1 cellular context compared by ENCODE assay signal in the genomic region with DNA sequence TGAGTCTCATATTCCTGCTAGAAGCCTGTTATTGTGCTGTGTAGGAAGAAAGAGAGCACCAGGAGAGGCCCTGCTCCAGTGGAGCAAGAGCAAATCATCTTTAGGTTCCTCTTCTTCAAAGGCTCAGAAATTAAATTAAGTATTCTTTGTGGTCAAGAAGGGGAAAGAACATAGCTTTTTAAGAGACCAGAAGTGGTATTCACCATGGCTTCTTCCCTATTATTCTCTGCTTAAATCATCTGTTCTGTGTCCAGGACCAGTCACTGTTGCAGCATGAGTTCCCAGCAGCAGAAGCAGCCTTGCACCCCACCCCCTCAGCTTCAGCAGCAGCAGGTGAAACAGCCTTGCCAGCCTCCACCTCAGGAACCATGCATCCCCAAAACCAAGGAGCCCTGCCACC.
TF ChIP-seq lines count a peak whose summit lies in the region.

No MANE protein-coding gene starts in this region.

TF ChIP-seq in H1, 55 proteins besides CTCF, POLR2A, EP300 and RAD21:
- TF ChIP-seq JUND (IDR thresholded peaks at IDR 0.05; ENCODE audit: low read length): no peak
- no peak for TF ChIP-seq HDAC2 (IDR thresholded peaks at IDR 0.05; ENCODE audit: borderline replicate concordance in 1 of 2, low read depth in 2 of 2, low read length in 2 of 2)
- no peak for TF ChIP-seq TBP (IDR thresholded peaks at IDR 0.05; ENCODE audit: low read depth, low read length)
- TF ChIP-seq RBBP5 (IDR thresholded peaks at IDR 0.05; ENCODE audit: borderline replicate concordance, low read depth, low read length): no peak
- TF ChIP-seq SUZ12 (IDR thresholded peaks at IDR 0.05; ENCODE audit: low read length): no peak
- TF ChIP-seq CTBP2 (IDR thresholded peaks at IDR 0.05; ENCODE audit: borderline replicate concordance, insufficient read depth, insufficient read length, low read length): no peak
- no peak for TF ChIP-seq ASH2L (IDR thresholded peaks at IDR 0.05; ENCODE audit: low read length)
- TF ChIP-seq, protein P1, sequence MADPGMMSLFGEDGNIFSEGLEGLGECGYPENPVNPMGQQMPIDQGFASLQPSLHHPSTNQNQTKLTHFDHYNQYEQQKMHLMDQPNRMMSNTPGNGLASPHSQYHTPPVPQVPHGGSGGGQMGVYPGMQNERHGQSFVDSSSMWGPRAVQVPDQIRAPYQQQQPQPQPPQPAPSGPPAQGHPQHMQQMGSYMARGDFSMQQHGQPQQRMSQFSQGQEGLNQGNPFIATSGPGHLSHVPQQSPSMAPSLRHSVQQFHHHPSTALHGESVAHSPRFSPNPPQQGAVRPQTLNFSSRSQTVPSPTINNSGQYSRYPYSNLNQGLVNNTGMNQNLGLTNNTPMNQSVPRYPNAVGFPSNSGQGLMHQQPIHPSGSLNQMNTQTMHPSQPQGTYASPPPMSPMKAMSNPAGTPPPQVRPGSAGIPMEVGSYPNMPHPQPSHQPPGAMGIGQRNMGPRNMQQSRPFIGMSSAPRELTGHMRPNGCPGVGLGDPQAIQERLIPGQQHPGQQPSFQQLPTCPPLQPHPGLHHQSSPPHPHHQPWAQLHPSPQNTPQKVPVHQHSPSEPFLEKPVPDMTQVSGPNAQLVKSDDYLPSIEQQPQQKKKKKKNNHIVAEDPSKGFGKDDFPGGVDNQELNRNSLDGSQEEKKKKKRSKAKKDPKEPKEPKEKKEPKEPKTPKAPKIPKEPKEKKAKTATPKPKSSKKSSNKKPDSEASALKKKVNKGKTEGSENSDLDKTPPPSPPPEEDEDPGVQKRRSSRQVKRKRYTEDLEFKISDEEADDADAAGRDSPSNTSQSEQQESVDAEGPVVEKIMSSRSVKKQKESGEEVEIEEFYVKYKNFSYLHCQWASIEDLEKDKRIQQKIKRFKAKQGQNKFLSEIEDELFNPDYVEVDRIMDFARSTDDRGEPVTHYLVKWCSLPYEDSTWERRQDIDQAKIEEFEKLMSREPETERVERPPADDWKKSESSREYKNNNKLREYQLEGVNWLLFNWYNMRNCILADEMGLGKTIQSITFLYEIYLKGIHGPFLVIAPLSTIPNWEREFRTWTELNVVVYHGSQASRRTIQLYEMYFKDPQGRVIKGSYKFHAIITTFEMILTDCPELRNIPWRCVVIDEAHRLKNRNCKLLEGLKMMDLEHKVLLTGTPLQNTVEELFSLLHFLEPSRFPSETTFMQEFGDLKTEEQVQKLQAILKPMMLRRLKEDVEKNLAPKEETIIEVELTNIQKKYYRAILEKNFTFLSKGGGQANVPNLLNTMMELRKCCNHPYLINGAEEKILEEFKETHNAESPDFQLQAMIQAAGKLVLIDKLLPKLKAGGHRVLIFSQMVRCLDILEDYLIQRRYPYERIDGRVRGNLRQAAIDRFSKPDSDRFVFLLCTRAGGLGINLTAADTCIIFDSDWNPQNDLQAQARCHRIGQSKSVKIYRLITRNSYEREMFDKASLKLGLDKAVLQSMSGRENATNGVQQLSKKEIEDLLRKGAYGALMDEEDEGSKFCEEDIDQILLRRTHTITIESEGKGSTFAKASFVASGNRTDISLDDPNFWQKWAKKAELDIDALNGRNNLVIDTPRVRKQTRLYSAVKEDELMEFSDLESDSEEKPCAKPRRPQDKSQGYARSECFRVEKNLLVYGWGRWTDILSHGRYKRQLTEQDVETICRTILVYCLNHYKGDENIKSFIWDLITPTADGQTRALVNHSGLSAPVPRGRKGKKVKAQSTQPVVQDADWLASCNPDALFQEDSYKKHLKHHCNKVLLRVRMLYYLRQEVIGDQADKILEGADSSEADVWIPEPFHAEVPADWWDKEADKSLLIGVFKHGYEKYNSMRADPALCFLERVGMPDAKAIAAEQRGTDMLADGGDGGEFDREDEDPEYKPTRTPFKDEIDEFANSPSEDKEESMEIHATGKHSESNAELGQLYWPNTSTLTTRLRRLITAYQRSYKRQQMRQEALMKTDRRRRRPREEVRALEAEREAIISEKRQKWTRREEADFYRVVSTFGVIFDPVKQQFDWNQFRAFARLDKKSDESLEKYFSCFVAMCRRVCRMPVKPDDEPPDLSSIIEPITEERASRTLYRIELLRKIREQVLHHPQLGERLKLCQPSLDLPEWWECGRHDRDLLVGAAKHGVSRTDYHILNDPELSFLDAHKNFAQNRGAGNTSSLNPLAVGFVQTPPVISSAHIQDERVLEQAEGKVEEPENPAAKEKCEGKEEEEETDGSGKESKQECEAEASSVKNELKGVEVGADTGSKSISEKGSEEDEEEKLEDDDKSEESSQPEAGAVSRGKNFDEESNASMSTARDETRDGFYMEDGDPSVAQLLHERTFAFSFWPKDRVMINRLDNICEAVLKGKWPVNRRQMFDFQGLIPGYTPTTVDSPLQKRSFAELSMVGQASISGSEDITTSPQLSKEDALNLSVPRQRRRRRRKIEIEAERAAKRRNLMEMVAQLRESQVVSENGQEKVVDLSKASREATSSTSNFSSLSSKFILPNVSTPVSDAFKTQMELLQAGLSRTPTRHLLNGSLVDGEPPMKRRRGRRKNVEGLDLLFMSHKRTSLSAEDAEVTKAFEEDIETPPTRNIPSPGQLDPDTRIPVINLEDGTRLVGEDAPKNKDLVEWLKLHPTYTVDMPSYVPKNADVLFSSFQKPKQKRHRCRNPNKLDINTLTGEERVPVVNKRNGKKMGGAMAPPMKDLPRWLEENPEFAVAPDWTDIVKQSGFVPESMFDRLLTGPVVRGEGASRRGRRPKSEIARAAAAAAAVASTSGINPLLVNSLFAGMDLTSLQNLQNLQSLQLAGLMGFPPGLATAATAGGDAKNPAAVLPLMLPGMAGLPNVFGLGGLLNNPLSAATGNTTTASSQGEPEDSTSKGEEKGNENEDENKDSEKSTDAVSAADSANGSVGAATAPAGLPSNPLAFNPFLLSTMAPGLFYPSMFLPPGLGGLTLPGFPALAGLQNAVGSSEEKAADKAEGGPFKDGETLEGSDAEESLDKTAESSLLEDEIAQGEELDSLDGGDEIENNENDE (IDR thresholded peaks at IDR 0.05; ENCODE audit: insufficient replicate concordance, low read length): no peak
- TF ChIP-seq SP2 (IDR thresholded peaks at IDR 0.05; ENCODE audit: low read length): no peak
- TF ChIP-seq KDM4A (IDR thresholded peaks at IDR 0.05; ENCODE audit: low read depth, low read length, severe bottlenecking): no peak
- no peak for TF ChIP-seq TAF1 (IDR thresholded peaks at IDR 0.05; ENCODE audit: low read depth, low read length)
- no peak for TF ChIP-seq EZH2 (IDR thresholded peaks at IDR 0.05; ENCODE audit: low read depth, low read length, severe bottlenecking)
- no peak for TF ChIP-seq KDM1A (IDR thresholded peaks at IDR 0.05; ENCODE audit: borderline replicate concordance, low read length)
- no peak for TF ChIP-seq NANOG (IDR thresholded peaks at IDR 0.05; ENCODE audit: insufficient read depth, low read depth, low read length, poor library complexity, severe bottlenecking)
- no peak for TF ChIP-seq RNF2 (IDR thresholded peaks at IDR 0.05; ENCODE audit: borderline replicate concordance, low read depth, low read length, missing control alignments, poor library complexity, severe bottlenecking)
